In genomic region chr9:33307067-33307466, GRCh38 we compare ENCODE assay signal across 17 cellular contexts.
"Had no signal": no experiment of that assay in that cellular context is flagged by ENCODE, and none has a peak within 500 bp of the region (broad histone marks: within the 10 kb centered on the region; RNA-seq: fewer than 3 reads in every experiment).

No MANE protein-coding gene starts in this region.

- ATAC-seq: gastroesophageal sphincter; heart right ventricle; naive thymus-derived CD4-positive, alpha-beta T cell; sciatic nerve; upper lobe of right lung had no signal

- H3K27ac Mint-ChIP-seq: dendritic cell treated with granulocyte-macrophage colony-stimulating factor and Interleukin-4, amounts not matched to agents 40 ng/mL and 50 ng/mL, for 4 days; memory B cell; neural progenitor cell; stimulated activated effector memory CD8-positive, alpha-beta T cell treated with anti-CD3 and anti-CD28 coated beads, Interleukin-12 subunit alpha, Interleukin-12 subunit beta, amount 100 ng/mL, for 72 hours had no signal

- H3K27me3 ChIP-seq: esophagus muscularis mucosa, gastroesophageal sphincter, heart right ventricle, neural progenitor cell, upper lobe of right lung had no signal

- H3K4me1 ChIP-seq: neural progenitor cell, upper lobe of right lung had no signal

- H3K4me1 Mint-ChIP-seq: neural progenitor cell had no signal

- H3K9me3 ChIP-seq: esophagus muscularis mucosa, gastroesophageal sphincter, heart right ventricle, psoas muscle, thoracic aorta, upper lobe of right lung had no signal

- H3K9me3 Mint-ChIP-seq: activated T-cell treated with anti-CD3 and anti-CD28 coated beads, Interleukin-2, amount 50 U/mL, for 4 hours; dendritic cell treated with granulocyte-macrophage colony-stimulating factor and Interleukin-4, amounts not matched to agents 40 ng/mL and 50 ng/mL, for 4 days; memory B cell; neural progenitor cell; stimulated activated effector memory CD8-positive, alpha-beta T cell treated with anti-CD3 and anti-CD28 coated beads, Interleukin-12 subunit alpha, Interleukin-12 subunit beta, amount 100 ng/mL, for 72 hours had no signal

- H3K27me3 Mint-ChIP-seq: dendritic cell treated with granulocyte-macrophage colony-stimulating factor and Interleukin-4, amounts not matched to agents 40 ng/mL and 50 ng/mL, for 4 days; memory B cell; naive thymus-derived CD4-positive, alpha-beta T cell had no signal

- H3K4me3 Mint-ChIP-seq: activated T-cell treated with anti-CD3 and anti-CD28 coated beads, Interleukin-2, amount 50 U/mL, for 4 hours; dendritic cell treated with granulocyte-macrophage colony-stimulating factor and Interleukin-4, amounts not matched to agents 40 ng/mL and 50 ng/mL, for 4 days; memory B cell; naive thymus-derived CD4-positive, alpha-beta T cell; neural progenitor cell; stimulated activated effector memory CD8-positive, alpha-beta T cell treated with anti-CD3 and anti-CD28 coated beads, Interleukin-12 subunit alpha, Interleukin-12 subunit beta, amount 100 ng/mL, for 72 hours had no signal

- DNase-seq: activated CD4-positive, alpha-beta T cell treated with anti-CD3 and anti-CD28 coated beads, Interleukin-2, amount 50 U/mL, for 4 hours; activated T-cell treated with anti-CD3 and anti-CD28 coated beads, Interleukin-2, amount 50 U/mL, for 4 hours; aorta; effector memory CD4-positive, alpha-beta T cell; heart right ventricle; naive thymus-derived CD4-positive, alpha-beta T cell; psoas muscle; stimulated activated CD4-positive, alpha-beta T cell treated with anti-CD3 and anti-CD28 coated beads, Interleukin-4, amount 100 ng/mL, for 24 hours; upper lobe of right lung had no signal

- H3K4me3 ChIP-seq: esophagus muscularis mucosa, gastroesophageal sphincter, heart right ventricle, neural progenitor cell, psoas muscle, thoracic aorta, upper lobe of right lung had no signal

- H3K27ac ChIP-seq: esophagus muscularis mucosa, gastroesophageal sphincter, heart right ventricle, neural progenitor cell, psoas muscle, thoracic aorta, upper lobe of right lung had no signal

- H3K36me3 Mint-ChIP-seq: stimulated activated effector memory CD8-positive, alpha-beta T cell treated with anti-CD3 and anti-CD28 coated beads, Interleukin-12 subunit alpha, Interleukin-12 subunit beta, amount 100 ng/mL, for 72 hours had no signal
